8 cellular contexts compared by ENCODE assay signal in genomic region chr22:22167791-22168189, GRCh38.
DNase-seq lines count a peak whose midpoint lies in the region; ATAC-seq and TF ChIP-seq lines count a peak whose summit lies in the region.

No MANE protein-coding gene starts in this region.

- H3K9me3 Mint-ChIP-seq in CD4-positive, alpha-beta T cell = no peaks in the 10 kb centered on the region
- no peaks in the 10 kb centered on the region for H3K9me3 Mint-ChIP-seq in T-cell

- no peaks in the 10 kb centered on the region for H3K36me3 Mint-ChIP-seq in CD4-positive, alpha-beta T cell (ENCODE audit: low read depth)
- H3K36me3 Mint-ChIP-seq in T-cell = no peaks in the 10 kb centered on the region

- ATAC-seq in CD4-positive, alpha-beta T cell (ENCODE audit: poor library complexity) = no peak
- peak; percentile 73 for ATAC-seq in GM19035 (IDR thresholded peaks at IDR 0.05; ENCODE audit: unreplicated experiment)
- peak; percentile 54 for ATAC-seq in HG03097 (IDR thresholded peaks at IDR 0.05; ENCODE audit: low FRiP score, unreplicated experiment)
- peak in 3 of 4 experiments; percentile 36 to 65 (median 51) for ATAC-seq in T-cell (replicated peaks in 1 of 4)

- H3K27ac Mint-ChIP-seq in CD4-positive, alpha-beta T cell = peak overlapping the region; percentile 81
- H3K27ac Mint-ChIP-seq in T-cell = peak overlapping the region; percentile 82 to 87

- CTCF ChIA-PET in CD4-positive, alpha-beta T cell (lab: Charles Lee) = no interaction called here
- CTCF ChIA-PET in T-cell (lab: Charles Lee) = interaction anchor here in 1 of 2 donors (1.3 kb wide), 1 partner anchor 34 kb away, joined by 3 read pairs; no protein-coding TSS in a partner anchor

- peaks cover 4% of the 10 kb centered on the region for H3K27me3 Mint-ChIP-seq in CD4-positive, alpha-beta T cell
- H3K27me3 Mint-ChIP-seq in T-cell = peaks cover 4 to 14% of the 10 kb centered on the region in 2 donors

- no peak for DNase-seq in CD4-positive, alpha-beta T cell
- DNase-seq in T-cell (peak in 3 of 34 experiments; percentile 10 to 36 (median 22)), Ammon's horn (ENCODE audit: low spot score) (no peak), NCI-H526 treated with DMSO at 0.1 percent for 48 hours (lab: John Stamatoyannopoulos, UW) (no peak), NCI-H446 treated with DMSO at 0.1 percent for 48 hours (lab: John Stamatoyannopoulos, UW) (no peak)
- DNase-seq in activated effector memory CD4-positive, alpha-beta T cell treated with anti-CD3 and anti-CD28 coated beads, Interleukin-2, amount 50 U/mL, for 16 hours = no peak

- no peak for TF ChIP-seq CTCF in CD4-positive, alpha-beta T cell (IDR thresholded peaks at IDR 0.05)

- H3K9me3 ChIP-seq in CD4-positive, alpha-beta T cell (ENCODE audit: control insufficient read depth, low read length) = no peaks in the 10 kb centered on the region

- POLR2A ChIA-PET in CD4-positive, alpha-beta T cell (lab: Charles Lee) = no interaction called here
- POLR2A ChIA-PET in T-cell (lab: Charles Lee) = no interaction called here

- intact Hi-C loops in CD4-positive, alpha-beta T cell (cut with DNase I, micrococcal nuclease) = no loop called here

- peaks cover 26% of the 10 kb centered on the region for H3K4me1 Mint-ChIP-seq in CD4-positive, alpha-beta T cell (ENCODE audit: low read depth)
- H3K4me1 Mint-ChIP-seq in T-cell = peaks cover 22 to 31% (median 29%) of the 10 kb centered on the region in 3 donors

- no peaks in the 10 kb centered on the region for H3K27me3 ChIP-seq in CD4-positive, alpha-beta T cell (ENCODE audit: control insufficient read depth, insufficient read depth, low read length)

- H3K4me3 Mint-ChIP-seq in CD4-positive, alpha-beta T cell = peak overlapping the region; percentile 72
- H3K4me3 Mint-ChIP-seq in T-cell = peak overlapping the region; percentile 71 to 76 (median 71)

- H3K27ac ChIP-seq in CD4-positive, alpha-beta T cell (ENCODE audit: low read depth, low read length) = no peak overlapping the region
